Comparison of ENCODE assay signal across 8 cellular contexts in the genomic region with DNA sequence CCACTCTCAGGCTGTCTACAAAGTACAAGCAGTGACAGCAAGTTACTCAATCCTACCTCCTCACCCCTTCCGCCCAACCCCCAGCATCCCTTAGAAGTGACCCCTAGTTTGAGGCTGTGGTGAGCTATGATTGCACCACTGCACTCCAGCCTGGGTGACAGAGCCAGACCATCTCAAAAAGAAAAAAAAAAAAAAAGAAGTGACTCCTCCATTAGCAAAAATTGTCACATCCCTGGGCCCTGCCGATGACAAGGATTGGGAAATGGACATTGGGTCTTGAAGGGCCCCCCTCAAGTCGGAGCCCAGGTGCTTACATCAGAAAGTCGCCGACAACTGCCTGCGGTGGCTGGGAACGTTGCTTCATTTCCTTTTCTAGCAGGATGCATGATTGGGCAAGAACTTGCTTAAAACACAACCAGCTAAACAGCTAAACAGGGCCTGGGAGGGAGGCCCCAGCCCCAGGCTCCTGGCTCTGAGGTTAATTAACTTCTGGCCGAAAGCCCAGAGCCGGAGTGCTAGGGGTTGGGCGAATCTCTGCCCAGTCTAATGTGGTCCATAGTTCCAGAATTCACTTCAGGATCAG. TPM values are rescaled to one million over a fixed set of nuclear protein-coding genes. Genes with fewer than 3 reads are reported as not detected.
DNase-seq lines count a peak whose midpoint lies in the region; ATAC-seq and TF ChIP-seq lines count a peak whose summit lies in the region.

No MANE protein-coding gene starts in this region.

- POLR2A ChIA-PET in IMR-90 (lab: Charles Lee; ENCODE audit: unreplicated experiment), result no interaction called here

- peak overlapping the region; percentile 84 for H3K4ac ChIP-seq in IMR-90 (ENCODE audit: low read depth, low read length)

- no peaks in the 10 kb centered on the region for H4K20me1 ChIP-seq in IMR-90 (ENCODE audit: insufficient read depth, low read length)

- H2BK20ac ChIP-seq in IMR-90 (ENCODE audit: low read depth, low read length), result peak overlapping the region; percentile 79

- H3K23ac ChIP-seq in IMR-90 (ENCODE audit: low read depth, low read length), result peak overlapping the region; percentile 87; the same call in 1 of the 2 replicates

- H4K91ac ChIP-seq in IMR-90 (ENCODE audit: insufficient read depth, low read depth, low read length), result peak overlapping the region; percentile 91

- TF ChIP-seq POLR2A in IMR-90 (IDR thresholded peaks at IDR 0.05; ENCODE audit: low read depth, low read length), result no peak
- TF ChIP-seq POLR2A in lower leg skin (IDR thresholded peaks at IDR 0.05), result no peak

- H2BK120ac ChIP-seq in IMR-90 (ENCODE audit: low read depth, low read length), result peak overlapping the region; percentile 87

- peak overlapping the region; percentile 34 for H2AK9ac ChIP-seq in IMR-90 (replicated peaks; ENCODE audit: low read depth, low read length, poor library complexity)

- no peaks in the 10 kb centered on the region for H3K27me3 ChIP-seq in IMR-90 (ENCODE audit: control insufficient read depth, insufficient read depth, low read length)
- no peaks in the 10 kb centered on the region; the same call in 1 of the 2 replicates for H3K27me3 ChIP-seq in SJSA1 (replicated peaks)

- no peak; the same call in 1 of the 2 replicates for TF ChIP-seq RAD21 in IMR-90 (IDR thresholded peaks at IDR 0.05; ENCODE audit: low read length)

- peak overlapping the region; percentile 3; the same call in 1 of the 2 replicates for H4K5ac ChIP-seq in IMR-90 (ENCODE audit: low read depth, low read length)

- intact Hi-C loops in IMR-90 (cut with micrococcal nuclease) (loop anchor here (1.0 kb wide), 1 partner anchor 15 kb away; a partner anchor contains a TSS), lower leg skin (cut with DNase I; ENCODE audit: low total_unique reads) (no loop called here)

- dilution Hi-C loops in IMR-90 (cut with HindIII; ENCODE audit: low sequenced_read_pairs, unreplicated experiment), result no loop called here

- peak overlapping the region; percentile 96 for H2AK5ac ChIP-seq in IMR-90 (ENCODE audit: low read depth, low read length)

- H3K4me3 ChIP-seq in IMR-90 (ENCODE audit: insufficient read depth, low read depth, low read length), result no peak overlapping the region
- no peak overlapping the region for H3K4me3 ChIP-seq in SJSA1
- no peak overlapping the region for H3K4me3 ChIP-seq in lower leg skin (ENCODE audit: low read depth, poor library complexity, severe bottlenecking)

- DNase-seq in NCI-H2081 (lab: John Stamatoyannopoulos, UW), result peak; percentile 47 to 85
- DNase-seq in NCI-H2081 treated with DMSO at 0.1 percent for 48 hours (lab: John Stamatoyannopoulos, UW), result no peak
- peak; percentile 94 for DNase-seq in IMR-90
- DNase-seq in SJSA1 (ENCODE audit: low read depth in 1 of 2, low spot score in 2 of 2), result peak; percentile 77 to 83
- peak; percentile 80 for DNase-seq in cerebellar cortex (ENCODE audit: low spot score)
- peak; percentile 84 to 97 for DNase-seq in lower leg skin (ENCODE audit: low spot score in 2 of 2)
- peak in 40 of 49 donors; percentile 9 to 82 (median 44) for DNase-seq in substantia nigra (lab: John Stamatoyannopoulos, UW)
- no peak for DNase-seq in DMS53 treated with DMSO at 0.1 percent for 48 hours (lab: John Stamatoyannopoulos, UW; ENCODE audit: unreplicated experiment)

- H3K4me2 ChIP-seq in IMR-90 (ENCODE audit: low read depth, low read length), result peak overlapping the region; percentile 43

- H3K4me1 ChIP-seq in IMR-90 (ENCODE audit: control insufficient read depth, insufficient read depth, low read length) (peaks cover 12% of the 10 kb centered on the region), SJSA1 (replicated peaks) (peaks cover 37% of the 10 kb centered on the region)

- BruUV-seq in IMR-90 (replicated peaks; lab: Mats Ljungman, UMichigan), result no TSS peak

- H3K27ac ChIP-seq in IMR-90 (ENCODE audit: insufficient read depth, low read length) (peak overlapping the region; percentile 65), SJSA1 (peak overlapping the region; percentile 21; the same call in 1 of the 2 replicates), substantia nigra (ENCODE audit: low read depth, low read length, poor library complexity, severe bottlenecking) (peak overlapping the region; percentile 65)

- ATAC-seq in IMR-90 (ENCODE audit: low read depth), result peak; percentile 97

- H2BK15ac ChIP-seq in IMR-90 (ENCODE audit: low read depth, low read length), result peak overlapping the region; percentile 91; the same call in 2 of the 3 replicates

- 6% methylated on average over 3 of the region's 10 CpGs; no CpG with 5 or more reads in 1 of the 2 experiments for whole genome bisulfite sequencing in IMR-90 (ENCODE audit: extremely low coverage in 2 of 2, insufficient read length in 1 of 2), 2 experiments
- 3 to 6% methylated on average over 10 of the region's 10 CpGs for WGBS in lower leg skin, 2 donors

- in situ Hi-C loops in IMR-90 (cut with MboI; ENCODE audit: low sequenced_read_pairs), result no loop called here

- H3K9me1 ChIP-seq in IMR-90 (ENCODE audit: insufficient read depth, low read length), result peaks cover 10% of the 10 kb centered on the region

- H3K79me1 ChIP-seq in IMR-90 (ENCODE audit: low read depth in 1 of 2, low read length in 2 of 2), result no peaks in the 10 kb centered on the region

- peak overlapping the region; percentile 82 for H3K56ac ChIP-seq in IMR-90 (ENCODE audit: extremely low read depth, insufficient read depth, low read length)

- H3K18ac ChIP-seq in IMR-90 (ENCODE audit: low read depth, low read length), result peak overlapping the region; percentile 5; the same call in 1 of the 2 replicates

- CTCF ChIA-PET in IMR-90 (lab: Yijun Ruan, JAX), result no interaction called here

- peak overlapping the region; percentile 38 for H2AFZ ChIP-seq in IMR-90 (replicated peaks; ENCODE audit: low read length, poor library complexity)

- peak overlapping the region; percentile 80 for H3K14ac ChIP-seq in IMR-90 (replicated peaks; ENCODE audit: low read depth, low read length)

- peak overlapping the region; percentile 60 to 83; a peak in 3 of 4 replicates for H4K8ac ChIP-seq in IMR-90 (ENCODE audit: low read depth in 2 of 2, low read length in 2 of 2)

- peaks cover 7% of the 10 kb centered on the region; the same call in 1 of the 2 replicates for H3K36me3 ChIP-seq in IMR-90 (ENCODE audit: control insufficient read depth, insufficient read depth, low read length)
- H3K36me3 ChIP-seq in SJSA1, result no peaks in the 10 kb centered on the region

- H2BK5ac ChIP-seq in IMR-90 (ENCODE audit: low read depth, low read length, poor library complexity, severe bottlenecking), result peak overlapping the region; percentile 38

- H3K9ac ChIP-seq in IMR-90 (ENCODE audit: low read depth, low read length), result peak overlapping the region; percentile 1; the same call in 1 of the 2 replicates

- TF ChIP-seq CTCF in IMR-90 (conservative IDR thresholded peaks at IDR 0.05; ENCODE audit: low read depth, low read length) (no peak), lower leg skin (IDR thresholded peaks at IDR 0.05) (no peak)

- no peaks in the 10 kb centered on the region for H3K9me3 ChIP-seq in IMR-90 (ENCODE audit: control insufficient read depth, insufficient read depth, low read length)
- no peaks in the 10 kb centered on the region for H3K9me3 ChIP-seq in SJSA1 (replicated peaks)

TF ChIP-seq in IMR-90, 13 proteins besides CTCF, POLR2A, EP300 and RAD21:
- peak; percentile 99 for TF ChIP-seq CEBPB (IDR thresholded peaks at IDR 0.05; ENCODE audit: low read depth, low read length)
- peak; percentile 29 for TF ChIP-seq RCOR1 (IDR thresholded peaks at IDR 0.05; ENCODE audit: insufficient replicate concordance, low read length)
- TF ChIP-seq MXI1 (IDR thresholded peaks at IDR 0.05; ENCODE audit: borderline replicate concordance, low read depth, low read length), result no peak
- no peak for TF ChIP-seq BHLHE40 (IDR thresholded peaks at IDR 0.05; ENCODE audit: low read depth, low read length)
- TF ChIP-seq SMC3 (IDR thresholded peaks at IDR 0.05; ENCODE audit: low read depth, low read length), result no peak
- TF ChIP-seq MAZ (IDR thresholded peaks at IDR 0.05; ENCODE audit: borderline replicate concordance, low read depth, low read length), result peak; percentile 51; the same call in 1 of the 2 replicates
- peak; percentile 41; the same call in 1 of the 2 replicates for TF ChIP-seq NFE2L2 (IDR thresholded peaks at IDR 0.05; ENCODE audit: low read depth, low read length)
TF ChIP-seq in IMR-90: peak in this region for 4.

RNA-seq across cellular contexts. Expression of a gene that starts 15.3 kb away (rescaled TPM):
- total RNA-seq in IMR-90 (2012; rRNA removed) (4.8 and 5.0 TPM in 2 replicates), lower leg skin (100 to 1,000 TPM in 2 of 4 donors, 10 to 100 TPM in 2; 88.6 to 107 (median 98.0) TPM)
- 5.0 and 5.5 TPM in 2 replicates for polyA plus RNA-seq in IMR-90 (2012; rRNA removed)
- polyA plus RNA-seq in IMR-90 (2012; cell fraction: cytosol; rRNA removed), result 5.5 and 6.5 TPM in 2 replicates
- 6.6 and 12.2 TPM in 2 replicates for polyA plus RNA-seq in IMR-90 (2012; cell fraction: nucleus; rRNA removed; ENCODE audit: low replicate concordance)
- 0.38 and 1.4 TPM in 2 replicates for total RNA-seq in SJSA1 (2014; rRNA removed; shearing (Covaris generic))

RNA-seq across cellular contexts. Expression of a gene that starts 21.9 kb away (rescaled TPM):
- total RNA-seq in IMR-90 (2012; rRNA removed), result 87.5 and 136 TPM in 2 replicates
- polyA plus RNA-seq in IMR-90 (2012; rRNA removed), result 107 and 110 TPM in 2 replicates
- polyA plus RNA-seq in IMR-90 (2012; cell fraction: cytosol; rRNA removed), result 71.0 and 211 TPM in 2 replicates
- polyA plus RNA-seq in IMR-90 (2012; cell fraction: nucleus; rRNA removed; ENCODE audit: low replicate concordance), result 91.3 and 108 TPM in 2 replicates
- 113 and 138 TPM in 2 replicates for total RNA-seq in SJSA1 (2014; rRNA removed; shearing (Covaris generic))
- 100 to 1,000 TPM; 177 to 222 (median 208) TPM for total RNA-seq in lower leg skin

RNA-seq across cellular contexts. Expression of a gene that starts 22.1 kb away (rescaled TPM):
- total RNA-seq in IMR-90 (2012; rRNA removed), result 4.4 and 4.7 TPM in 2 replicates
- 14.0 and 14.3 TPM in 2 replicates for polyA plus RNA-seq in IMR-90 (2012; rRNA removed)
- polyA plus RNA-seq in IMR-90 (2012; cell fraction: cytosol; rRNA removed), result 10.4 and 13.2 TPM in 2 replicates
- 85.5 and 114 TPM in 2 replicates for polyA plus RNA-seq in IMR-90 (2012; cell fraction: nucleus; rRNA removed; ENCODE audit: low replicate concordance)
- 5.1 and 7.3 TPM in 2 replicates for total RNA-seq in SJSA1 (2014; rRNA removed; shearing (Covaris generic))
- 10 to 100 TPM in 2 of 4 donors, 1 to 10 TPM in 2; 8.4 to 20.1 (median 10.4) TPM for total RNA-seq in lower leg skin

RNA-seq across cellular contexts. Expression of a gene that starts 28.2 kb away (rescaled TPM):
- total RNA-seq in IMR-90 (2012; rRNA removed) (not detected in 2 replicates), lower leg skin (not detected)
- polyA plus RNA-seq in IMR-90 (2012; rRNA removed), result not detected in 2 replicates
- not detected in 2 replicates for polyA plus RNA-seq in IMR-90 (2012; cell fraction: cytosol; rRNA removed)
- polyA plus RNA-seq in IMR-90 (2012; cell fraction: nucleus; rRNA removed; ENCODE audit: low replicate concordance), result not detected in 2 replicates
- 0.50 TPM in 1 of 2 replicates, not detected in the other for total RNA-seq in SJSA1 (2014; rRNA removed; shearing (Covaris generic))

RNA-seq across cellular contexts. Expression of a gene that starts 31.1 kb away (rescaled TPM):
- total RNA-seq in IMR-90 (2012; rRNA removed) (3.9 and 4.4 TPM in 2 replicates), lower leg skin (10 to 100 TPM; 18.6 to 40.6 (median 29.8) TPM)
- polyA plus RNA-seq in IMR-90 (2012; rRNA removed), result 45.2 and 50.2 TPM in 2 replicates
- 36.6 and 62.6 TPM in 2 replicates for polyA plus RNA-seq in IMR-90 (2012; cell fraction: cytosol; rRNA removed)
- polyA plus RNA-seq in IMR-90 (2012; cell fraction: nucleus; rRNA removed; ENCODE audit: low replicate concordance), result 66.7 and 132 TPM in 2 replicates
- 22.3 and 22.5 TPM in 2 replicates for total RNA-seq in SJSA1 (2014; rRNA removed; shearing (Covaris generic))

Comparison
In these comparisons a context has a peak if more than half of its experiments do, and no peak if none do; other contexts are left out.
1. DNase-seq: peak in NCI-H2081 (2 of 2), IMR-90 (single experiment), SJSA1 (2 of 2), cerebellar cortex (single experiment), lower leg skin (2 of 2) and substantia nigra (40 of 49); none in NCI-H2081 treated with DMSO at 0.1 percent for 48 hours (single experiment) and DMS53 treated with DMSO at 0.1 percent for 48 hours (single experiment).
2. RNA of a gene that starts 15.3 kb away (total RNA-seq): 88.6 to 107 TPM in lower leg skin; 4.8 to 5.0 TPM in IMR-90 and 0.38 to 1.4 TPM in SJSA1; every median in the first group is over 10 times any median in the second.
3. Peak in every context shown above with its lines, with median percentiles within 50 percentile points of each other: H3K27ac ChIP-seq.